ENCODE assay signal across 15 cellular contexts in genomic region chr1:53337499-53337898, GRCh38. TPM values are rescaled to one million over a fixed set of nuclear protein-coding genes. Genes with fewer than 3 reads are reported as not detected.
A peak's percentile ranks its signal among the peaks of the same experiment; 100 is the strongest.
DNase-seq lines count a peak whose midpoint lies in the region; TF ChIP-seq lines count a peak whose summit lies in the region.
"Had no signal": no experiment of that assay in that cellular context is flagged by ENCODE, and none has a peak within 500 bp of the region (broad histone marks: within the 10 kb centered on the region; RNA-seq: fewer than 3 reads in every experiment).

No MANE protein-coding gene starts in this region.

- H3K27ac ChIP-seq in stomach = no peak overlapping the region
- H3K27ac ChIP-seq: BLaER1 treated with 17β-estradiol and CSF1 and Interleukin-3, amounts not matched to agents 10 nM and 100 nM had no signal

- H3K27me3 ChIP-seq in stomach = peaks cover 0 to 30% (median 0%) of the 10 kb centered on the region in 3 donors
- H3K27me3 ChIP-seq: BLaER1 treated with 17β-estradiol and CSF1 and Interleukin-3, amounts not matched to agents 10 nM and 100 nM had no signal

- no peaks in the 10 kb centered on the region for H3K36me3 ChIP-seq in stomach
- H3K36me3 ChIP-seq: BLaER1 treated with 17β-estradiol and CSF1 and Interleukin-3, amounts not matched to agents 10 nM and 100 nM had no signal

- no peaks in the 10 kb centered on the region for H3K4me1 Mint-ChIP-seq in chondrocyte (ENCODE audit: low read depth)

- H3K27me3 Mint-ChIP-seq in chondrocyte (ENCODE audit: low read depth) = peaks cover 6% of the 10 kb centered on the region
- H3K27me3 Mint-ChIP-seq: CD4-positive, CD25-positive, alpha-beta regulatory T cell had no signal

- TF ChIP-seq CTCF in chondrocyte (IDR thresholded peaks at IDR 0.05) (no peak), stomach (IDR thresholded peaks at IDR 0.05) (no peak), GM10266 (IDR thresholded peaks at IDR 0.05; ENCODE audit: control insufficient read depth, insufficient read depth, low read depth, missing control alignments) (no peak)

- no peaks in the 10 kb centered on the region for H3K4me1 ChIP-seq in stomach

- no peak for TF ChIP-seq POLR2A in stomach (IDR thresholded peaks at IDR 0.05)

- no peaks in the 10 kb centered on the region for H3K9me3 Mint-ChIP-seq in chondrocyte (ENCODE audit: low read depth)
- H3K9me3 Mint-ChIP-seq: HFFc6 had no signal

- H3K9me3 ChIP-seq in stomach = no peaks in the 10 kb centered on the region
- H3K9me3 ChIP-seq: BLaER1 treated with 17β-estradiol and CSF1 and Interleukin-3, amounts not matched to agents 10 nM and 100 nM had no signal

- peak; percentile 58 for DNase-seq in activated effector memory CD4-positive, alpha-beta T cell treated with anti-CD3 and anti-CD28 coated beads, Interleukin-2, amount 50 U/mL, for 16 hours
- no peak for DNase-seq in activated effector memory CD4-positive, alpha-beta T cell treated with Interleukin-2 at 50 U/mL for 16 hours
- DNase-seq in chondrocyte (ENCODE audit: low spot score) (peak; percentile 35), mesenteric fat pad (ENCODE audit: low spot score) (peak; percentile 45), stomach (peak; percentile 17), GM10266 (ENCODE audit: extremely low spot score) (no peak), NCI-H187 treated with DMSO at 0.1 percent for 48 hours (lab: John Stamatoyannopoulos, UW) (no peak), medulla oblongata (ENCODE audit: extremely low spot score) (no peak)
- DNase-seq: ACHN; CD4-positive, CD25-positive, alpha-beta regulatory T cell; DMS53; GF-D8; HCEC 1CT; HFFc6 had no signal

- no peak for TF ChIP-seq EP300 in stomach (IDR thresholded peaks at IDR 0.05)

- intact Hi-C loops in stomach (cut with DNase I; ENCODE audit: low total_unique reads) = no loop called here

- no peaks in the 10 kb centered on the region for H3K36me3 Mint-ChIP-seq in chondrocyte (ENCODE audit: low read depth)

- WGBS in stomach, 5 donors = 90 to 98% (median 94%) methylated on average over 5 of the region's 5 CpGs

- no peak overlapping the region for H3K27ac Mint-ChIP-seq in chondrocyte (ENCODE audit: unreplicated experiment)
- H3K27ac Mint-ChIP-seq: CD4-positive, CD25-positive, alpha-beta regulatory T cell; HFFc6 had no signal

- no peak overlapping the region for H3K4me3 Mint-ChIP-seq in chondrocyte (ENCODE audit: unreplicated experiment)
- H3K4me3 Mint-ChIP-seq: CD4-positive, CD25-positive, alpha-beta regulatory T cell; HFFc6 had no signal

- H3K4me3 ChIP-seq in stomach = no peak overlapping the region
- H3K4me3 ChIP-seq: BLaER1 treated with 17β-estradiol and CSF1 and Interleukin-3, amounts not matched to agents 10 nM and 100 nM had no signal

RNA-seq across cellular contexts. Expression of gene LRP8, which starts 9.6 kb away (rescaled TPM):
- 7.1 to 14.5 TPM (median 8.3 TPM) in 3 replicates for total RNA-seq in chondrocyte
- 9.9 TPM for total RNA-seq in mesenteric fat pad
- 10 to 100 TPM in 1 of 5 donors, 1 to 10 TPM in 3, under 1 TPM in 1; 0.58 to 26.8 (median 3.5) TPM for total RNA-seq in stomach
- polyA plus RNA-seq in stomach = 1 to 10 TPM in 2 of 3 donors, under 1 TPM in 1; 0.81 to 2.9 (median 1.1) TPM

Comparison
In these comparisons a context has a peak if more than half of its experiments do, and no peak if none do; other contexts are left out.
1. DNase-seq: peak in activated effector memory CD4-positive, alpha-beta T cell treated with anti-CD3 and anti-CD28 coated beads, Interleukin-2, amount 50 U/mL, for 16 hours (single experiment), chondrocyte (single experiment), mesenteric fat pad (single experiment) and stomach (single experiment); none in activated effector memory CD4-positive, alpha-beta T cell treated with Interleukin-2 at 50 U/mL for 16 hours (single experiment), GM10266 (single experiment), NCI-H187 treated with DMSO at 0.1 percent for 48 hours (single experiment) and medulla oblongata (single experiment).